Comparison of ENCODE assay signal across 16 cellular contexts in genomic region chr15:90889313-90889730, GRCh38. TPM values are rescaled to one million over a fixed set of nuclear protein-coding genes. Genes with fewer than 3 reads are reported as not detected.
DNase-seq lines count a peak whose midpoint lies in the region; ATAC-seq and TF ChIP-seq lines count a peak whose summit lies in the region.
"Had no signal": no experiment of that assay in that cellular context is flagged by ENCODE, and none has a peak within 500 bp of the region (broad histone marks: within the 10 kb centered on the region; RNA-seq: fewer than 3 reads in every experiment).

No MANE protein-coding gene starts in this region.

- peak overlapping the region; percentile 65 for H3K27ac Mint-ChIP-seq in activated T-cell treated with anti-CD3 and anti-CD28 coated beads, Interleukin-2, amount 50 U/mL, for 72 hours
- no peak overlapping the region for H3K27ac Mint-ChIP-seq in chondrocyte (ENCODE audit: unreplicated experiment)
- peak overlapping the region; percentile 31 for H3K27ac Mint-ChIP-seq in stimulated activated memory B cell treated with anti-CD40 and anti-IgM and Interleukin-4, amounts not matched to agents 10 μg/mL and 1 μg/mL and 100 μg/mL, for 72 hours
- H3K27ac Mint-ChIP-seq: activated naive CD8-positive, alpha-beta T cell treated with anti-CD3 and anti-CD28 coated beads for 36 hours; T-helper 17 cell had no signal

- no peak for DNase-seq in activated T-cell treated with anti-CD3 and anti-CD28 coated beads, Interleukin-2, amount 50 U/mL, for 72 hours
- no peak for DNase-seq in activated T-cell treated with anti-CD3 and anti-CD28 coated beads, Interleukin-2, amount 50 U/mL, for 4 hours
- peak; percentile 84 for DNase-seq in chondrocyte (ENCODE audit: low spot score)
- DNase-seq in NCI-H446 treated with DMSO at 0.1 percent for 48 hours (lab: John Stamatoyannopoulos, UW): no peak
- DNase-seq in EL: no peak
- DNase-seq: activated naive CD8-positive, alpha-beta T cell treated with anti-CD3 and anti-CD28 coated beads for 36 hours; activated T-cell treated with anti-CD3 and anti-CD28 coated beads, Interleukin-2, amount 50 U/mL, for 48 hours; DMS 273 treated with DMSO at 0.1 percent for 48 hours; foreskin fibroblast; GDM1; NCI-H1436; OCI-M1; SIG-M5; stimulated activated CD4-positive, alpha-beta T cell treated with anti-CD3 and anti-CD28 coated beads, Interleukin-12 subunit alpha, Interleukin-12 subunit beta, amount 100 ng/mL, for 4 hours; T-helper 17 cell had no signal

- no peak for TF ChIP-seq CTCF in chondrocyte (IDR thresholded peaks at IDR 0.05)

- H3K4me3 Mint-ChIP-seq in activated T-cell treated with anti-CD3 and anti-CD28 coated beads, Interleukin-2, amount 50 U/mL, for 72 hours: no peak overlapping the region
- H3K4me3 Mint-ChIP-seq in activated T-cell treated with anti-CD3 and anti-CD28 coated beads, Interleukin-2, amount 50 U/mL, for 4 hours: no peak overlapping the region
- H3K4me3 Mint-ChIP-seq in chondrocyte (ENCODE audit: unreplicated experiment): no peak overlapping the region
- H3K4me3 Mint-ChIP-seq in stimulated activated memory B cell treated with anti-CD40 and anti-IgM and Interleukin-4, amounts not matched to agents 10 μg/mL and 1 μg/mL and 100 μg/mL, for 72 hours: no peak overlapping the region
- H3K4me3 Mint-ChIP-seq: activated naive CD8-positive, alpha-beta T cell treated with anti-CD3 and anti-CD28 coated beads for 36 hours; T-helper 17 cell had no signal

- no peaks in the 10 kb centered on the region for H3K27me3 Mint-ChIP-seq in activated T-cell treated with anti-CD3 and anti-CD28 coated beads, Interleukin-2, amount 50 U/mL, for 72 hours (ENCODE audit: low read depth)
- peaks cover 2% of the 10 kb centered on the region for H3K27me3 Mint-ChIP-seq in activated T-cell treated with anti-CD3 and anti-CD28 coated beads, Interleukin-2, amount 50 U/mL, for 4 hours (ENCODE audit: low read depth)
- no peaks in the 10 kb centered on the region for H3K27me3 Mint-ChIP-seq in chondrocyte (ENCODE audit: low read depth)
- H3K27me3 Mint-ChIP-seq in stimulated activated memory B cell treated with anti-CD40 and anti-IgM and Interleukin-4, amounts not matched to agents 10 μg/mL and 1 μg/mL and 100 μg/mL, for 72 hours: no peaks in the 10 kb centered on the region

- H3K9me3 Mint-ChIP-seq in activated T-cell treated with anti-CD3 and anti-CD28 coated beads, Interleukin-2, amount 50 U/mL, for 72 hours: no peaks in the 10 kb centered on the region
- no peaks in the 10 kb centered on the region for H3K9me3 Mint-ChIP-seq in activated T-cell treated with anti-CD3 and anti-CD28 coated beads, Interleukin-2, amount 50 U/mL, for 4 hours
- no peaks in the 10 kb centered on the region for H3K9me3 Mint-ChIP-seq in chondrocyte (ENCODE audit: low read depth)
- H3K9me3 Mint-ChIP-seq in stimulated activated memory B cell treated with anti-CD40 and anti-IgM and Interleukin-4, amounts not matched to agents 10 μg/mL and 1 μg/mL and 100 μg/mL, for 72 hours: no peaks in the 10 kb centered on the region
- H3K9me3 Mint-ChIP-seq: activated naive CD8-positive, alpha-beta T cell treated with anti-CD3 and anti-CD28 coated beads for 36 hours had no signal

- H3K4me1 Mint-ChIP-seq in activated T-cell treated with anti-CD3 and anti-CD28 coated beads, Interleukin-2, amount 50 U/mL, for 72 hours (ENCODE audit: low read depth): peaks cover 24% of the 10 kb centered on the region
- peaks cover 10% of the 10 kb centered on the region for H3K4me1 Mint-ChIP-seq in activated T-cell treated with anti-CD3 and anti-CD28 coated beads, Interleukin-2, amount 50 U/mL, for 4 hours (ENCODE audit: low read depth)
- peaks cover 13% of the 10 kb centered on the region for H3K4me1 Mint-ChIP-seq in chondrocyte (ENCODE audit: low read depth)
- H3K4me1 Mint-ChIP-seq in stimulated activated memory B cell treated with anti-CD40 and anti-IgM and Interleukin-4, amounts not matched to agents 10 μg/mL and 1 μg/mL and 100 μg/mL, for 72 hours: peaks cover 26% of the 10 kb centered on the region

- peak; percentile 2 to 10 for ATAC-seq in activated T-cell treated with anti-CD3 and anti-CD28 coated beads, Interleukin-2, amount 50 U/mL, for 72 hours (replicated peaks in 1 of 2)
- ATAC-seq in activated T-cell treated with anti-CD3 and anti-CD28 coated beads, Interleukin-2, amount 50 U/mL, for 4 hours: no peak
- ATAC-seq in stimulated activated memory B cell treated with anti-CD40 and anti-IgM and Interleukin-4, amounts not matched to agents 10 μg/mL and 1 μg/mL and 100 μg/mL, for 72 hours: peak; percentile 44
- ATAC-seq: T-helper 17 cell had no signal

- H3K36me3 Mint-ChIP-seq in activated T-cell treated with anti-CD3 and anti-CD28 coated beads, Interleukin-2, amount 50 U/mL, for 72 hours (ENCODE audit: insufficient read depth in 2 of 2): peaks cover 11 to 13% of the 10 kb centered on the region in 2 donors
- peaks cover 4% of the 10 kb centered on the region for H3K36me3 Mint-ChIP-seq in activated T-cell treated with anti-CD3 and anti-CD28 coated beads, Interleukin-2, amount 50 U/mL, for 4 hours (ENCODE audit: insufficient read depth)
- no peaks in the 10 kb centered on the region for H3K36me3 Mint-ChIP-seq in chondrocyte (ENCODE audit: low read depth)
- no peaks in the 10 kb centered on the region for H3K36me3 Mint-ChIP-seq in stimulated activated memory B cell treated with anti-CD40 and anti-IgM and Interleukin-4, amounts not matched to agents 10 μg/mL and 1 μg/mL and 100 μg/mL, for 72 hours
- H3K36me3 Mint-ChIP-seq: activated naive CD8-positive, alpha-beta T cell treated with anti-CD3 and anti-CD28 coated beads for 36 hours had no signal

RNA-seq across cellular contexts. Expression of gene FES, which starts 5.0 kb away (rescaled TPM):
- 10 to 100 TPM; 68.3 to 81.5 TPM for total RNA-seq in activated T-cell treated with anti-CD3 and anti-CD28 coated beads, Interleukin-2, amount 50 U/mL, for 72 hours
- 1 to 10 TPM; 3.6 to 8.1 (median 5.8) TPM for total RNA-seq in activated T-cell treated with anti-CD3 and anti-CD28 coated beads, Interleukin-2, amount 50 U/mL, for 4 hours
- 2.4 to 2.7 TPM (median 2.4 TPM) in 3 replicates for total RNA-seq in chondrocyte

RNA-seq across cellular contexts. Expression of gene MAN2A2, which starts 13.8 kb away (rescaled TPM):
- total RNA-seq in activated T-cell treated with anti-CD3 and anti-CD28 coated beads, Interleukin-2, amount 50 U/mL, for 72 hours: 100 to 1,000 TPM; 159 to 190 TPM
- 100 to 1,000 TPM in 2 of 3 donors, 10 to 100 TPM in 1; 93.2 to 124 (median 122) TPM for total RNA-seq in activated T-cell treated with anti-CD3 and anti-CD28 coated beads, Interleukin-2, amount 50 U/mL, for 4 hours
- 49.4 to 57.0 TPM (median 51.4 TPM) in 3 replicates for total RNA-seq in chondrocyte

RNA-seq across cellular contexts. Expression of gene FURIN, which starts 20.9 kb away (rescaled TPM):
- total RNA-seq in activated T-cell treated with anti-CD3 and anti-CD28 coated beads, Interleukin-2, amount 50 U/mL, for 72 hours: 100 to 1,000 TPM; 604 to 721 TPM
- 100 to 1,000 TPM; 162 to 242 (median 189) TPM for total RNA-seq in activated T-cell treated with anti-CD3 and anti-CD28 coated beads, Interleukin-2, amount 50 U/mL, for 4 hours
- total RNA-seq in chondrocyte: 66.2 to 118 TPM (median 71.1 TPM) in 3 replicates

RNA-seq across cellular contexts. Expression of gene HDDC3, which starts 43.0 kb away (rescaled TPM):
- 10 to 100 TPM; 37.6 to 53.7 TPM for total RNA-seq in activated T-cell treated with anti-CD3 and anti-CD28 coated beads, Interleukin-2, amount 50 U/mL, for 72 hours
- total RNA-seq in activated T-cell treated with anti-CD3 and anti-CD28 coated beads, Interleukin-2, amount 50 U/mL, for 4 hours: 10 to 100 TPM; 39.9 to 43.6 (median 40.0) TPM
- total RNA-seq in chondrocyte: 10.5 to 12.2 TPM (median 10.8 TPM) in 3 replicates

RNA-seq across cellular contexts. Expression of gene UNC45A, which starts 45.8 kb away (rescaled TPM):
- 10 to 100 TPM; 65.9 to 76.8 TPM for total RNA-seq in activated T-cell treated with anti-CD3 and anti-CD28 coated beads, Interleukin-2, amount 50 U/mL, for 72 hours
- 10 to 100 TPM; 63.4 to 70.5 (median 68.0) TPM for total RNA-seq in activated T-cell treated with anti-CD3 and anti-CD28 coated beads, Interleukin-2, amount 50 U/mL, for 4 hours
- total RNA-seq in chondrocyte: 70.9 to 85.7 TPM (median 73.2 TPM) in 3 replicates

Comparison
In these comparisons a context has a peak if more than half of its experiments do, and no peak if none do; other contexts are left out.
1. ATAC-seq: peak in activated T-cell treated with anti-CD3 and anti-CD28 coated beads, Interleukin-2, amount 50 U/mL, for 72 hours (2 of 2) and stimulated activated memory B cell treated with anti-CD40 and anti-IgM and Interleukin-4, amounts not matched to agents 10 μg/mL and 1 μg/mL and 100 μg/mL, for 72 hours (single experiment); none in activated T-cell treated with anti-CD3 and anti-CD28 coated beads, Interleukin-2, amount 50 U/mL, for 4 hours (0 of 2).
2. RNA of gene FES, which starts 5.0 kb away (total RNA-seq): 68.3 to 81.5 TPM in activated T-cell treated with anti-CD3 and anti-CD28 coated beads, Interleukin-2, amount 50 U/mL, for 72 hours; 3.6 to 8.1 TPM in activated T-cell treated with anti-CD3 and anti-CD28 coated beads, Interleukin-2, amount 50 U/mL, for 4 hours and 2.4 to 2.7 TPM in chondrocyte; every median in the first group is over 4 times any median in the second.